ENCODE assay signal across 25 cellular contexts in the genomic region with DNA sequence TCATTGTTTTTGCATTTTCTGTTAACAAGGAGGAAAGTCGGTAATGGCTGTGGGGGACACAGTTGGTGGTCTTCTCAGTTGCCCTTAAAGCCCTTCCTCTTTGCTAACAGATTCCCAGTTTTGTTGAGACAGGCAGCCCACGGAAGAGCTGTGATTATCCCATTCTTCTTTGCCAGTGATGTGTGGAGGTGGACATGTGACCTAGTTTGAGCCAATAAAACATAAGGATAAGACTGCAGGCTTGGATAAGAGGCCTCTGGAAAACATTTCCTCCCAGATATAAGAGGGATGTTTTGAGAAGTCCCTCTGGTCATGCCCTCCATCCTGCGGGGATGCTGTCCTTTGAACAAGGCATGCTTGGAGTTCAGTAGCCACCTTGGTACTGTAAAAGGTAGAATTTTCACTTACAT.
DNase-seq lines count a peak whose midpoint lies in the region; ATAC-seq, FAIRE-seq and TF ChIP-seq lines count a peak whose summit lies in the region.
"Had no signal": no experiment of that assay in that cellular context is flagged by ENCODE, and none has a peak within 500 bp of the region (broad histone marks: within the 10 kb centered on the region; RNA-seq: fewer than 3 reads in every experiment).

No MANE protein-coding gene starts in this region.

- no peak for TF ChIP-seq CTCF in D721Med (IDR thresholded peaks at IDR 0.05; ENCODE audit: insufficient read depth, missing control alignments)
- no peak for TF ChIP-seq CTCF in HEK293 (tag by site-specific recombination; IDR thresholded peaks at IDR 0.05)
- TF ChIP-seq CTCF in keratinocyte (optimal IDR thresholded peaks at IDR 0.05 in 1 of 3, IDR thresholded peaks at IDR 0.05 in 1 of 3, conservative IDR thresholded peaks at IDR 0.05 in 1 of 3; ENCODE audit: extremely low read depth in 1 of 3, insufficient read depth in 2 of 3, low read length in 3 of 3): no peak
- TF ChIP-seq CTCF in right lobe of liver (IDR thresholded peaks at IDR 0.05): no peak

- ATAC-seq in right lobe of liver (no peak), GM19328 (IDR thresholded peaks at IDR 0.05; ENCODE audit: unreplicated experiment) (no peak)
- ATAC-seq: foreskin keratinocyte had no signal

- no peaks in the 10 kb centered on the region for H3K9me1 ChIP-seq in keratinocyte (ENCODE audit: control insufficient read depth, extremely low read depth, insufficient read depth, low read length)

- H3K36me3 ChIP-seq in HEK293 (ENCODE audit: control insufficient read depth in 2 of 2, insufficient read depth in 1 of 2, low read length in 2 of 2) (no peaks in the 10 kb centered on the region), keratinocyte (ENCODE audit: control insufficient read depth in 2 of 2, extremely low read depth in 1 of 2, insufficient read depth in 2 of 2, low read length in 2 of 2) (no peaks in the 10 kb centered on the region), right lobe of liver (no peaks in the 10 kb centered on the region)
- H3K36me3 ChIP-seq: Peyer's patch, right atrium auricular region, upper lobe of left lung had no signal

- TF ChIP-seq POLR2A in right lobe of liver (IDR thresholded peaks at IDR 0.05): no peak

- CTCF ChIA-PET in HEK293 (lab: Yijun Ruan, JAX): interaction anchor here (0.6 to 1.8 kb wide), 3 partner anchors 21 to 390 kb away, joined by 3 to 9 read pairs (median 4); no protein-coding TSS in a partner anchor

- H3K4me1 ChIP-seq in HEK293 (ENCODE audit: control insufficient read depth, insufficient read depth, low read length) (peaks cover 5% of the 10 kb centered on the region; the same call in 1 of the 2 replicates), keratinocyte (ENCODE audit: control insufficient read depth, extremely low read depth, insufficient read depth, low read length) (no peaks in the 10 kb centered on the region), right lobe of liver (no peaks in the 10 kb centered on the region)
- H3K4me1 ChIP-seq: Caco-2, foreskin keratinocyte, Peyer's patch, right atrium auricular region, upper lobe of left lung had no signal

- POLR2A ChIA-PET in HEK293 (lab: Yijun Ruan, JAX): no interaction called here

- H3K4me3 ChIP-seq in HEK293 (ENCODE audit: low read depth, low read length): no peak overlapping the region
- no peak overlapping the region for H3K4me3 ChIP-seq in keratinocyte (ENCODE audit: control insufficient read depth in 2 of 3, extremely low read depth in 1 of 3, insufficient read depth in 2 of 3, low read depth in 1 of 3, low read length in 3 of 3)
- H3K4me3 ChIP-seq in right lobe of liver: no peak overlapping the region
- H3K4me3 ChIP-seq: Peyer's patch, right atrium auricular region, upper lobe of left lung had no signal

- H3K4me2 ChIP-seq in keratinocyte (ENCODE audit: control insufficient read depth, extremely low read depth, insufficient read depth, low read depth, low read length): no peak overlapping the region
- H3K4me2 ChIP-seq: KMS-11 had no signal

- no peaks in the 10 kb centered on the region for H4K20me1 ChIP-seq in keratinocyte (ENCODE audit: control insufficient read depth, extremely low read depth, insufficient read depth, low read length)

- FAIRE-seq in D721Med (lab: Jason Lieb, UNC) (peak; percentile 51), keratinocyte (lab: Jason Lieb, UNC) (peak; percentile 23), urothelium cell line (lab: Jason Lieb, UNC) (no peak)

- dilution Hi-C loops in keratinocyte (cut with MboI; ENCODE audit: extremely low pct_ligation_motif_present, low sequenced_read_pairs): no loop called here

- H3K27ac ChIP-seq in HEK293 (ENCODE audit: extremely low read depth, low read depth, low read length): 0 out of 2 replicates have a peak overlapping the region, but pooled peaks have one; percentile 11
- H3K27ac ChIP-seq in keratinocyte (ENCODE audit: control insufficient read depth, insufficient read depth, low read length): no peak overlapping the region
- no peak overlapping the region for H3K27ac ChIP-seq in right lobe of liver
- H3K27ac ChIP-seq: epithelial cell of prostate, foreskin keratinocyte, KMS-11, Peyer's patch, right atrium auricular region, upper lobe of left lung had no signal

- H3K9me3 ChIP-seq in HEK293 (ENCODE audit: control insufficient read depth, insufficient read depth, low read depth, low read length): no peaks in the 10 kb centered on the region
- H3K9me3 ChIP-seq in keratinocyte (ENCODE audit: control insufficient read depth, low read depth, low read length): peaks cover 6% of the 10 kb centered on the region
- no peaks in the 10 kb centered on the region for H3K9me3 ChIP-seq in right lobe of liver
- H3K9me3 ChIP-seq: Caco-2 had no signal

- H2AFZ ChIP-seq in keratinocyte (ENCODE audit: control insufficient read depth, low read length): peak overlapping the region; percentile 51

- H3K27me3 ChIP-seq in keratinocyte (ENCODE audit: control insufficient read depth, extremely low read depth, insufficient read depth, low read length) (no peaks in the 10 kb centered on the region), right lobe of liver (no peaks in the 10 kb centered on the region)
- H3K27me3 ChIP-seq: foreskin keratinocyte, Peyer's patch, right atrium auricular region, upper lobe of left lung had no signal

- H3K9ac ChIP-seq in keratinocyte (ENCODE audit: control insufficient read depth, extremely low read depth, insufficient read depth, low read length): no peak overlapping the region
- H3K9ac ChIP-seq: KMS-11 had no signal

- no peaks in the 10 kb centered on the region for H3K79me2 ChIP-seq in keratinocyte (ENCODE audit: control insufficient read depth, insufficient read depth, low read length)

- intact Hi-C loops in right lobe of liver (cut with DNase I): no loop called here

- DNase-seq in D721Med (ENCODE audit: insufficient read length, low spot score) (no peak), SHP77 treated with DMSO at 0.1 percent for 48 hours (lab: John Stamatoyannopoulos, UW) (peak; percentile 74), keratinocyte (ENCODE audit: low read depth, low spot score) (no peak), right lobe of liver (no peak), urothelium cell line (ENCODE audit: low spot score) (no peak)
- DNase-seq: activated CD4-positive, CD25-positive, alpha-beta regulatory T cell treated with anti-CD3 and anti-CD28 coated beads, Interleukin-2, amount 50 U/mL, for 72 hours; activated CD8-positive, alpha-beta memory T cell treated with anti-CD3 and anti-CD28 coated beads for 24 hours; activated naive CD4-positive, alpha-beta T cell treated with anti-CD3 and anti-CD28 coated beads, Interleukin-2, amount 50 U/mL, for 16 hours; AML-193; anterior cingulate cortex; Caco-2; central memory CD4-positive, alpha-beta T cell; foreskin keratinocyte; GDM1; islet precursor cell; NCI-H1930; NK-92 treated with Interleukin-12 subunit alpha and Interleukin-12 subunit beta, amount 100 ng/mL, for 24 hours; Peyer's patch; T-helper 9 cell; upper lobe of left lung had no signal

- WGBS in right lobe of liver (ENCODE audit: insufficient coverage, low coverage, low lambda C conversion rate, missing lambda C conversion rate): 54% methylated on average over 3 of the region's 3 CpGs

TF ChIP-seq in HEK293, 187 proteins besides CTCF, POLR2A, EP300 and RAD21:
- TF ChIP-seq ZNF335 (tag by site-specific recombination; conservative IDR thresholded peaks at IDR 0.05) (peak; percentile 73), ZNF341 (tag by site-specific recombination; IDR thresholded peaks at IDR 0.05; ENCODE audit: low read depth) (0 out of 2 replicates have a peak, but pooled peaks have one; percentile 26), MEIS1 (CRISPR knock-in tag; IDR thresholded peaks at IDR 0.05; ENCODE audit: borderline replicate concordance) (no peak), OVOL3 (tag by site-specific recombination; IDR thresholded peaks at IDR 0.05) (no peak), ZNF214 (tag by site-specific recombination; IDR thresholded peaks at IDR 0.05; ENCODE audit: borderline replicate concordance) (no peak)
- TF ChIP-seq, protein P1, sequence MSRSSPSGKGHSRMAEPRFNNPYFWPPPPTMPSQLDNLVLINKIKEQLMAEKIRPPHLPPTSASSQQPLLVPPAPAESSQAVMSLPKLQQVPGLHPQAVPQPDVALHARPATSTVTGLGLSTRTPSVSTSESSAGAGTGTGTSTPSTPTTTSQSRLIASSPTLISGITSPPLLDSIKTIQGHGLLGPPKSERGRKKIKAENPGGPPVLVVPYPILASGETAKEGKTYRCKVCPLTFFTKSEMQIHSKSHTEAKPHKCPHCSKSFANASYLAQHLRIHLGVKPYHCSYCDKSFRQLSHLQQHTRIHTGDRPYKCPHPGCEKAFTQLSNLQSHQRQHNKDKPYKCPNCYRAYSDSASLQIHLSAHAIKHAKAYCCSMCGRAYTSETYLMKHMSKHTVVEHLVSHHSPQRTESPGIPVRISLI (tag by site-specific recombination; IDR thresholded peaks at IDR 0.05): no peak
